ENCODE assay signal across 31 cellular contexts in the genomic region with DNA sequence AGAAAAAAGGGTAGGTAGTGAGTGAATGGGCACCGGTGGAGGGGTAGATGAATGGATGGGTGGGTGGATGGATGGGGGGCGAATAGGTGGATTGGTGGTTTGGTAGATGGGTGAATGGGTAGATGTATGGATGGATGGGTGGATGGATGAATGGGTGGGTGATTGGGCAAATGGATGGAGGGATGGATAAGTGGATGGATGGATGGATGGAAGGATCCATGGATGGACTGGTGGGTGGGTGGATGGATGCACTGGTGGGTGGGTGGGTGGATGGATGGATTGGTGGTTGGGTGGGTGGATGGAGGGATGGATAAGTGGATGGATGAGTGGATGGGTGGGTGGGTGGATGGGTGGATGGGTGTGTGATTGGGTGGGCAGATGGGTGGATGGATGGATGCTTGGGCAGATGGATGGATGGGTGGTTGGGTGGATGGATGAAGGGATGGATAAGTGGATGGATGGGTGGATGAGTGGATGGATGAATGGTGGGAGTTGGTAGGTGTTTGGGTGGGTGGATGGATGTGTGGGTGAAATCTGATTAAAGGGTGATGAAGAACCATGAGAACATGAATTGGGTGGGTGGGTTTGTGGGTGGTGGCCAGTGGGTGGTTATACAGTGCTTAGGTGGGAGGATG. TPM values are rescaled to one million over a fixed set of nuclear protein-coding genes. Genes with fewer than 3 reads are reported as not detected.
A peak's percentile ranks its signal among the peaks of the same experiment; 100 is the strongest.
DNase-seq lines count a peak whose midpoint lies in the region; ATAC-seq lines count a peak whose summit lies in the region.
"Had no signal": no experiment of that assay in that cellular context is flagged by ENCODE, and none has a peak within 500 bp of the region (broad histone marks: within the 10 kb centered on the region; RNA-seq: fewer than 3 reads in every experiment).

No MANE protein-coding gene starts in this region.

- H3K4me1 Mint-ChIP-seq in activated naive CD4-positive, alpha-beta T cell treated with anti-CD3 and anti-CD28 coated beads, Interleukin-2, amount 10 ng/mL, durations not matched to agents 7 days and 5 days: peaks cover 42% of the 10 kb centered on the region
- peaks cover 27% of the 10 kb centered on the region for H3K4me1 Mint-ChIP-seq in activated naive CD4-positive, alpha-beta T cell treated with anti-CD3 and anti-CD28 coated beads for 36 hours (ENCODE audit: low read depth)
- H3K4me1 Mint-ChIP-seq in T-helper 17 cell (peaks cover 27% of the 10 kb centered on the region), immature natural killer cell (peaks cover 23 to 24% of the 10 kb centered on the region in 2 donors)
- H3K4me1 Mint-ChIP-seq in stimulated activated effector memory CD8-positive, alpha-beta T cell treated with anti-CD3 and anti-CD28 coated beads, Interleukin-12 subunit alpha, Interleukin-12 subunit beta, amount 100 ng/mL, for 72 hours: peaks cover 43% of the 10 kb centered on the region

- peaks cover 12% of the 10 kb centered on the region for H3K36me3 Mint-ChIP-seq in activated naive CD4-positive, alpha-beta T cell treated with anti-CD3 and anti-CD28 coated beads, Interleukin-2, amount 10 ng/mL, durations not matched to agents 7 days and 5 days
- peaks cover 4% of the 10 kb centered on the region for H3K36me3 Mint-ChIP-seq in activated naive CD4-positive, alpha-beta T cell treated with anti-CD3 and anti-CD28 coated beads for 36 hours (ENCODE audit: low read depth)
- H3K36me3 Mint-ChIP-seq in T-helper 17 cell (ENCODE audit: low read depth) (no peaks in the 10 kb centered on the region), immature natural killer cell (peaks cover 0 to under 1% (median 0%) of the 10 kb centered on the region in 3 donors)
- peaks cover 23% of the 10 kb centered on the region for H3K36me3 Mint-ChIP-seq in stimulated activated effector memory CD8-positive, alpha-beta T cell treated with anti-CD3 and anti-CD28 coated beads, Interleukin-12 subunit alpha, Interleukin-12 subunit beta, amount 100 ng/mL, for 72 hours

- no peaks in the 10 kb centered on the region for H3K9me3 Mint-ChIP-seq in activated naive CD4-positive, alpha-beta T cell treated with anti-CD3 and anti-CD28 coated beads, Interleukin-2, amount 10 ng/mL, durations not matched to agents 7 days and 5 days
- no peaks in the 10 kb centered on the region for H3K9me3 Mint-ChIP-seq in activated naive CD4-positive, alpha-beta T cell treated with anti-CD3 and anti-CD28 coated beads for 36 hours
- no peaks in the 10 kb centered on the region for H3K9me3 Mint-ChIP-seq in immature natural killer cell
- no peaks in the 10 kb centered on the region for H3K9me3 Mint-ChIP-seq in stimulated activated effector memory CD8-positive, alpha-beta T cell treated with anti-CD3 and anti-CD28 coated beads, Interleukin-12 subunit alpha, Interleukin-12 subunit beta, amount 100 ng/mL, for 72 hours

- H3K4me3 Mint-ChIP-seq in activated naive CD4-positive, alpha-beta T cell treated with anti-CD3 and anti-CD28 coated beads, Interleukin-2, amount 10 ng/mL, durations not matched to agents 7 days and 5 days: peak overlapping the region; percentile 58
- no peak overlapping the region for H3K4me3 Mint-ChIP-seq in activated naive CD4-positive, alpha-beta T cell treated with anti-CD3 and anti-CD28 coated beads for 36 hours
- H3K4me3 Mint-ChIP-seq in T-helper 17 cell: peak overlapping the region; percentile 45
- H3K4me3 Mint-ChIP-seq in immature natural killer cell: peak overlapping the region in 3 of 5 donors; percentile 33 to 66 (median 63)
- H3K4me3 Mint-ChIP-seq in stimulated activated effector memory CD8-positive, alpha-beta T cell treated with anti-CD3 and anti-CD28 coated beads, Interleukin-12 subunit alpha, Interleukin-12 subunit beta, amount 100 ng/mL, for 72 hours: peak overlapping the region; percentile 98

- H3K9me3 ChIP-seq in T-helper 17 cell (ENCODE audit: control insufficient read depth, low read length, poor library complexity, severe bottlenecking): no peaks in the 10 kb centered on the region
- H3K9me3 ChIP-seq: BLaER1, esophagus muscularis mucosa, HAP-1, heart left ventricle, left ventricle myocardium inferior, SK-N-SH, transverse colon had no signal

- CTCF ChIA-PET in activated naive CD4-positive, alpha-beta T cell treated with anti-CD3 and anti-CD28 coated beads, Interleukin-2, amount 10 ng/mL, durations not matched to agents 7 days and 5 days (lab: Charles Lee): no interaction called here
- CTCF ChIA-PET in activated naive CD4-positive, alpha-beta T cell treated with anti-CD3 and anti-CD28 coated beads for 36 hours (lab: Charles Lee): no interaction called here

- peaks cover 26% of the 10 kb centered on the region for H3K27me3 Mint-ChIP-seq in activated naive CD4-positive, alpha-beta T cell treated with anti-CD3 and anti-CD28 coated beads, Interleukin-2, amount 10 ng/mL, durations not matched to agents 7 days and 5 days
- no peaks in the 10 kb centered on the region for H3K27me3 Mint-ChIP-seq in activated naive CD4-positive, alpha-beta T cell treated with anti-CD3 and anti-CD28 coated beads for 36 hours (ENCODE audit: low read depth)
- H3K27me3 Mint-ChIP-seq in T-helper 17 cell (no peaks in the 10 kb centered on the region), immature natural killer cell (ENCODE audit: low read depth in 3 of 3) (peaks cover 9 to 15% (median 15%) of the 10 kb centered on the region in 3 donors)

- intact Hi-C loops in activated naive CD4-positive, alpha-beta T cell treated with anti-CD3 and anti-CD28 coated beads for 36 hours (cut with micrococcal nuclease): loop anchor here (5.0 kb wide), 2 partner anchors 43 to 118 kb away; a partner anchor contains a TSS

- peak overlapping the region; percentile 24 for H3K27ac Mint-ChIP-seq in activated naive CD4-positive, alpha-beta T cell treated with anti-CD3 and anti-CD28 coated beads, Interleukin-2, amount 10 ng/mL, durations not matched to agents 7 days and 5 days
- H3K27ac Mint-ChIP-seq in activated naive CD4-positive, alpha-beta T cell treated with anti-CD3 and anti-CD28 coated beads for 36 hours: no peak overlapping the region
- no peak overlapping the region for H3K27ac Mint-ChIP-seq in T-helper 17 cell
- peak overlapping the region in 2 of 6 donors; percentile 30 to 77 for H3K27ac Mint-ChIP-seq in immature natural killer cell
- H3K27ac Mint-ChIP-seq in stimulated activated effector memory CD8-positive, alpha-beta T cell treated with anti-CD3 and anti-CD28 coated beads, Interleukin-12 subunit alpha, Interleukin-12 subunit beta, amount 100 ng/mL, for 72 hours: no peak overlapping the region

- ATAC-seq in T-helper 17 cell (no peak), HG02678 (IDR thresholded peaks at IDR 0.05; ENCODE audit: unreplicated experiment) (no peak), GM19452 (IDR thresholded peaks at IDR 0.05; ENCODE audit: unreplicated experiment) (no peak)
- no peak for ATAC-seq in stimulated activated effector memory CD8-positive, alpha-beta T cell treated with anti-CD3 and anti-CD28 coated beads, Interleukin-12 subunit alpha, Interleukin-12 subunit beta, amount 100 ng/mL, for 72 hours
- ATAC-seq: heart left ventricle, Right ventricle myocardium inferior had no signal

- DNase-seq in activated naive CD4-positive, alpha-beta T cell treated with anti-CD3 and anti-CD28 coated beads, Interleukin-2, amount 10 ng/mL, durations not matched to agents 7 days and 5 days: no peak
- DNase-seq in activated naive CD4-positive, alpha-beta T cell treated with anti-CD3 and anti-CD28 coated beads for 36 hours: no peak
- no peak for DNase-seq in T-helper 17 cell
- DNase-seq in immature natural killer cell: no peak
- DNase-seq in stimulated activated effector memory CD8-positive, alpha-beta T cell treated with anti-CD3 and anti-CD28 coated beads, Interleukin-12 subunit alpha, Interleukin-12 subunit beta, amount 100 ng/mL, for 72 hours (ENCODE audit: low spot score in 2 of 2): no peak
- DNase-seq in NCI-H2196 treated with DMSO at 0.1 percent for 48 hours (lab: John Stamatoyannopoulos, UW; ENCODE audit: unreplicated experiment): no peak
- DNase-seq: ACHN; activated CD4-positive, CD25-positive, alpha-beta regulatory T cell treated with anti-CD3 and anti-CD28 coated beads, Interleukin-2, amount 50 U/mL, for 72 hours; activated gamma-delta T cell; activated T-cell treated with anti-CD3 and anti-CD28 coated beads, Interleukin-2, amount 50 U/mL, for 1 hour; Calu3; cerebellar nuclear complex; dermis blood vessel endothelial cell; foreskin fibroblast; heart left ventricle; KG1; left ventricle myocardium inferior; MM.1S; PC-9; SK-N-SH; stimulated activated CD4-positive, alpha-beta T cell treated with anti-CD3 and anti-CD28 coated beads, Interleukin-4, amount 100 ng/mL, for 1 hour; T-helper 2 cell; transverse colon had no signal

RNA-seq across cellular contexts. Expression of a gene that starts 2.3 kb away (rescaled TPM):
- 1 to 10 TPM; 2.5 to 2.6 TPM for total RNA-seq in activated naive CD4-positive, alpha-beta T cell treated with anti-CD3 and anti-CD28 coated beads for 36 hours
- under 1 TPM; 0.75 to 0.91 TPM for total RNA-seq in T-helper 17 cell
- under 1 TPM in 1 of 3 donors, not detected in 2; 0.24 TPM for polyA plus RNA-seq in immature natural killer cell

RNA-seq across cellular contexts. Expression of a gene that starts 2.5 kb away (rescaled TPM):
- total RNA-seq in activated naive CD4-positive, alpha-beta T cell treated with anti-CD3 and anti-CD28 coated beads for 36 hours: 10 to 100 TPM; 20.0 to 20.1 TPM
- total RNA-seq in T-helper 17 cell: 10 to 100 TPM; 18.5 to 21.8 TPM
- 1 to 10 TPM in 2 of 3 donors, under 1 TPM in 1; 0.86 to 7.4 (median 1.4) TPM for polyA plus RNA-seq in immature natural killer cell

RNA-seq across cellular contexts. Expression of a gene that starts 31.4 kb away (rescaled TPM):
- not detected for total RNA-seq in activated naive CD4-positive, alpha-beta T cell treated with anti-CD3 and anti-CD28 coated beads for 36 hours
- under 1 TPM in 1 of 2 donors, not detected in 1; 0.82 TPM for total RNA-seq in T-helper 17 cell
- polyA plus RNA-seq in immature natural killer cell: not detected
- total RNA-seq: dermis blood vessel endothelial cell, esophagus muscularis mucosa, heart left ventricle, left ventricle myocardium inferior, osteocyte, PC-9, Right ventricle myocardium inferior had no signal
- polyA plus RNA-seq: heart left ventricle, keratinocyte had no signal

RNA-seq across cellular contexts. Expression of a gene that starts 44.5 kb away (rescaled TPM):
- 10 to 100 TPM in 1 of 2 experiments, 1 to 10 TPM in 1; 7.8 to 11.8 TPM for total RNA-seq in activated naive CD4-positive, alpha-beta T cell treated with anti-CD3 and anti-CD28 coated beads for 36 hours
- not detected for total RNA-seq in T-helper 17 cell
- polyA plus RNA-seq in immature natural killer cell: not detected
- total RNA-seq: PC-9 had no signal
